8 cellular contexts compared by ENCODE assay signal in genomic region chr3:47119400-47119799, GRCh38. TPM values are rescaled to one million over a fixed set of nuclear protein-coding genes. Genes with fewer than 3 reads are reported as not detected.
DNase-seq lines count a peak whose midpoint lies in the region; ATAC-seq and TF ChIP-seq lines count a peak whose summit lies in the region.
"Not testable (repeated sequence)": the region's sequence is repeated elsewhere in the genome, so short reads cannot be mapped to it uniquely, and the experiment has no call there.

No MANE protein-coding gene starts in this region.

- CTCF ChIA-PET in CD4-positive, alpha-beta T cell (lab: Charles Lee), result not testable (repeated sequence)

- not testable (repeated sequence) for H3K4me3 Mint-ChIP-seq in CD4-positive, alpha-beta T cell; activated T-helper 17 cell treated with anti-CD3 and anti-CD28 coated beads, Interleukin-2, amount 50 U/mL, for 72 hours; activated naive CD8-positive, alpha-beta T cell treated with anti-CD3 and anti-CD28 coated beads, Interleukin-2, amount 50 U/mL, for 24 hours; progenitor cell of endocrine pancreas (ENCODE audit: low read depth)
- peak overlapping the region; percentile 28 to 63 (median 44) for H3K4me3 Mint-ChIP-seq in immature natural killer cell

- H3K4me1 Mint-ChIP-seq in CD4-positive, alpha-beta T cell (ENCODE audit: low read depth), result peaks cover 66% of the 10 kb centered on the region
- H3K4me1 Mint-ChIP-seq in activated T-helper 17 cell treated with anti-CD3 and anti-CD28 coated beads, Interleukin-2, amount 50 U/mL, for 72 hours, result peaks cover 25% of the 10 kb centered on the region
- H3K4me1 Mint-ChIP-seq in activated naive CD8-positive, alpha-beta T cell treated with anti-CD3 and anti-CD28 coated beads, Interleukin-2, amount 50 U/mL, for 24 hours, result peaks cover 29% of the 10 kb centered on the region
- H3K4me1 Mint-ChIP-seq in immature natural killer cell, result peaks cover 40 to 65% of the 10 kb centered on the region in 2 donors
- H3K4me1 Mint-ChIP-seq in progenitor cell of endocrine pancreas (ENCODE audit: low read depth), result not testable (repeated sequence)

- peaks cover 89% of the 10 kb centered on the region for H3K36me3 Mint-ChIP-seq in CD4-positive, alpha-beta T cell (ENCODE audit: low read depth)
- H3K36me3 Mint-ChIP-seq in activated T-helper 17 cell treated with anti-CD3 and anti-CD28 coated beads, Interleukin-2, amount 50 U/mL, for 72 hours (ENCODE audit: low read depth), result peaks cover 93% of the 10 kb centered on the region
- peaks cover 68% of the 10 kb centered on the region for H3K36me3 Mint-ChIP-seq in activated naive CD8-positive, alpha-beta T cell treated with anti-CD3 and anti-CD28 coated beads, Interleukin-2, amount 50 U/mL, for 24 hours (ENCODE audit: low read depth)
- H3K36me3 Mint-ChIP-seq in immature natural killer cell (peaks cover 32 to 53% (median 35%) of the 10 kb centered on the region in 3 donors), progenitor cell of endocrine pancreas (ENCODE audit: insufficient read depth) (peaks cover 39% of the 10 kb centered on the region)

- POLR2A ChIA-PET in CD4-positive, alpha-beta T cell (lab: Charles Lee), result not testable (repeated sequence)

- not testable (repeated sequence) for H3K27ac ChIP-seq in CD4-positive, alpha-beta T cell (ENCODE audit: low read depth, low read length)

- TF ChIP-seq CTCF in CD4-positive, alpha-beta T cell (IDR thresholded peaks at IDR 0.05); progenitor cell of endocrine pancreas (IDR thresholded peaks at IDR 0.05; ENCODE audit: unreplicated experiment): not testable (repeated sequence)

- H3K9me3 ChIP-seq in CD4-positive, alpha-beta T cell (ENCODE audit: control insufficient read depth, low read length), result not testable (repeated sequence)

- not testable (repeated sequence) for H3K9me3 Mint-ChIP-seq in CD4-positive, alpha-beta T cell; activated T-helper 17 cell treated with anti-CD3 and anti-CD28 coated beads, Interleukin-2, amount 50 U/mL, for 72 hours; activated naive CD8-positive, alpha-beta T cell treated with anti-CD3 and anti-CD28 coated beads, Interleukin-2, amount 50 U/mL, for 24 hours; immature natural killer cell; progenitor cell of endocrine pancreas (ENCODE audit: low read depth)

- H3K27me3 ChIP-seq in CD4-positive, alpha-beta T cell (ENCODE audit: control insufficient read depth, insufficient read depth, low read length), result not testable (repeated sequence)

- not testable (repeated sequence) for H3K27me3 Mint-ChIP-seq in CD4-positive, alpha-beta T cell; activated T-helper 17 cell treated with anti-CD3 and anti-CD28 coated beads, Interleukin-2, amount 50 U/mL, for 72 hours; activated naive CD8-positive, alpha-beta T cell treated with anti-CD3 and anti-CD28 coated beads, Interleukin-2, amount 50 U/mL, for 24 hours; immature natural killer cell (ENCODE audit: low read depth in 3 of 3); progenitor cell of endocrine pancreas

- intact Hi-C loops in CD4-positive, alpha-beta T cell (cut with DNase I, micrococcal nuclease), result loop anchor here in 1 of 2 experiments (5.0 kb wide), 1 partner anchor 43 kb away; the partner anchor contains the start of gene SETD2

- in situ Hi-C loops in KBM-7 (cut with MboI; ENCODE audit: low pct_unique_long_range_greater_than_20kb, low sequenced_read_pairs), result not testable (repeated sequence)

- DNase-seq in CD4-positive, alpha-beta T cell; activated naive CD8-positive, alpha-beta T cell treated with anti-CD3 and anti-CD28 coated beads, Interleukin-2, amount 50 U/mL, for 24 hours; immature natural killer cell; progenitor cell of endocrine pancreas (ENCODE audit: low spot score, unreplicated experiment): not testable (repeated sequence)
- peak; percentile 45 for DNase-seq in KBM-7
- DNase-seq in OCI-M1 (lab: John Stamatoyannopoulos, UW), result peak; percentile 60
- peak; percentile 8 for DNase-seq in activated CD4-positive, alpha-beta T cell treated with anti-CD3 and anti-CD28 coated beads for 48 hours

- not testable (repeated sequence) for ATAC-seq in CD4-positive, alpha-beta T cell (ENCODE audit: poor library complexity); activated T-helper 17 cell treated with anti-CD3 and anti-CD28 coated beads, Interleukin-2, amount 50 U/mL, for 72 hours (replicated peaks); activated naive CD8-positive, alpha-beta T cell treated with anti-CD3 and anti-CD28 coated beads, Interleukin-2, amount 50 U/mL, for 24 hours

- peak overlapping the region; percentile 73 for H3K27ac Mint-ChIP-seq in CD4-positive, alpha-beta T cell
- H3K27ac Mint-ChIP-seq in activated T-helper 17 cell treated with anti-CD3 and anti-CD28 coated beads, Interleukin-2, amount 50 U/mL, for 72 hours, result peak overlapping the region; percentile 53
- peak overlapping the region; percentile 14 for H3K27ac Mint-ChIP-seq in activated naive CD8-positive, alpha-beta T cell treated with anti-CD3 and anti-CD28 coated beads, Interleukin-2, amount 50 U/mL, for 24 hours
- peak overlapping the region; percentile 26 to 81 (median 62) for H3K27ac Mint-ChIP-seq in immature natural killer cell
- H3K27ac Mint-ChIP-seq in progenitor cell of endocrine pancreas, result peak overlapping the region; percentile 14

RNA-seq across cellular contexts. Expression of gene SETD2, which starts 44.5 kb away (rescaled TPM):
- total RNA-seq in CD4-positive, alpha-beta T cell, result 10 to 100 TPM; 87.3 to 87.4 TPM
- 10 to 100 TPM; 28.8 to 33.1 TPM for total RNA-seq in activated T-helper 17 cell treated with anti-CD3 and anti-CD28 coated beads, Interleukin-2, amount 50 U/mL, for 72 hours
- 10 to 100 TPM in 1 of 3 donors, 1 to 10 TPM in 2; 7.4 to 27.0 (median 8.2) TPM for polyA plus RNA-seq in immature natural killer cell
- total RNA-seq in progenitor cell of endocrine pancreas, result 71.4 and 73.9 TPM in 2 replicates

Comparison
In these comparisons a context has a peak if more than half of its experiments do, and no peak if none do; other contexts are left out.
1. H3K27ac Mint-ChIP-seq: peak in every context shown above with its lines; median percentile 73 in CD4-positive, alpha-beta T cell; 62 in immature natural killer cell; 53 in activated T-helper 17 cell treated with anti-CD3 and anti-CD28 coated beads, Interleukin-2, amount 50 U/mL, for 72 hours; 14 in activated naive CD8-positive, alpha-beta T cell treated with anti-CD3 and anti-CD28 coated beads, Interleukin-2, amount 50 U/mL, for 24 hours; 14 in progenitor cell of endocrine pancreas.